Comparison of ENCODE assay signal across 22 cellular contexts in the genomic region with DNA sequence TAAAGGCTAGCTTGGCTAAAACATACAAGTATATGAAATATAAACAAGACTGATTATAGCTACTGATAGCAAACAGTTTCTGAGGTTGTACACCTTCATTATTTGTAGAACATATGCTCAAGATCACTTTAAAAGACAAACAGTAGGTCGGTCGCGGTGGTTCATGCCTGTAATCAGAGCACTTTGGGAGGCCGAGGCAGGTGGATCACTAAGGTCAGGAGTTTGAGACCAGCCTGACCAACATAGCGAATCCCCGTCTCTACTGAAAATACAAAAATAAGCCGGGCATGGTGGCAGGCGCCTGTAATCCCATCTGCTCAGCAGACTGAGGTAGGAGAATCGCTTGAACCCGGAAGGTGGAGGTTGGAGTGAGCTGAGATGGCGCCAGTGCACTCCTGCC.
DNase-seq lines count a peak whose midpoint lies in the region; ATAC-seq, FAIRE-seq and TF ChIP-seq lines count a peak whose summit lies in the region.
"Had no signal": no experiment of that assay in that cellular context is flagged by ENCODE, and none has a peak within 500 bp of the region (broad histone marks: within the 10 kb centered on the region; RNA-seq: fewer than 3 reads in every experiment).

No MANE protein-coding gene starts in this region.

- H3K4me1 ChIP-seq in HAP-1 = peaks cover 8% of the 10 kb centered on the region; the same call in 1 of the 2 replicates
- H3K4me1 ChIP-seq: BLaER1, Caco-2 had no signal

- peak overlapping the region; percentile 93 for H3K27ac ChIP-seq in VCaP
- H3K27ac ChIP-seq: BLaER1, C4-2B had no signal

- H3K27ac Mint-ChIP-seq in activated T-cell treated with anti-CD3 and anti-CD28 coated beads, Interleukin-2, amount 50 U/mL, for 72 hours = peak overlapping the region; percentile 78
- peak overlapping the region; percentile 29 for H3K27ac Mint-ChIP-seq in stimulated activated effector memory CD8-positive, alpha-beta T cell treated with anti-CD3 and anti-CD28 coated beads, Interleukin-12 subunit alpha, Interleukin-12 subunit beta, amount 100 ng/mL, for 72 hours
- H3K27ac Mint-ChIP-seq: B cell; CD8-positive, alpha-beta T cell had no signal

- DNase-seq in activated T-cell treated with anti-CD3 and anti-CD28 coated beads, Interleukin-2, amount 50 U/mL, for 72 hours = no peak
- DNase-seq in activated T-cell treated with anti-CD3 and anti-CD28 coated beads, Interleukin-2, amount 50 U/mL, for 1 hour = no peak
- DNase-seq in H54 (ENCODE audit: insufficient read length, low spot score) = no peak
- no peak for DNase-seq in stimulated activated effector memory CD8-positive, alpha-beta T cell treated with anti-CD3 and anti-CD28 coated beads, Interleukin-12 subunit alpha, Interleukin-12 subunit beta, amount 100 ng/mL, for 72 hours (ENCODE audit: low spot score in 2 of 2)
- DNase-seq in HAP-1 (ENCODE audit: low spot score in 2 of 2) = no peak
- no peak for DNase-seq in GM20000 (ENCODE audit: low spot score)
- DNase-seq: Caco-2; CD4-positive, CD25-positive, alpha-beta regulatory T cell; CD8-positive, alpha-beta T cell; DMS153; DND-41; GDM1; GOT3; H7 had no signal

- no peak for ATAC-seq in activated T-cell treated with anti-CD3 and anti-CD28 coated beads, Interleukin-2, amount 50 U/mL, for 72 hours (replicated peaks in 1 of 2)
- no peak for ATAC-seq in stimulated activated effector memory CD8-positive, alpha-beta T cell treated with anti-CD3 and anti-CD28 coated beads, Interleukin-12 subunit alpha, Interleukin-12 subunit beta, amount 100 ng/mL, for 72 hours
- no peak for ATAC-seq in GM18520 (IDR thresholded peaks at IDR 0.05; ENCODE audit: unreplicated experiment)
- ATAC-seq: CD8-positive, alpha-beta T cell; GM12878; HCT116 had no signal

- no peak overlapping the region for H3K4me3 ChIP-seq in HAP-1
- H3K4me3 ChIP-seq: BLaER1, GM12878 had no signal

- H3K36me3 ChIP-seq in HAP-1 (replicated peaks) = peaks cover 69% of the 10 kb centered on the region

- in situ Hi-C loops in HAP-1 (cut with MboI; ENCODE audit: low sequenced_read_pairs) = loop anchor here (25.0 kb wide), 1 partner anchor 461 kb away; no protein-coding TSS in a partner anchor

- TF ChIP-seq POLR2A in H54 (IDR thresholded peaks at IDR 0.05; ENCODE audit: low read depth, low read length) = no peak

- no peaks in the 10 kb centered on the region for H3K9me3 Mint-ChIP-seq in activated T-cell treated with anti-CD3 and anti-CD28 coated beads, Interleukin-2, amount 50 U/mL, for 72 hours
- no peaks in the 10 kb centered on the region for H3K9me3 Mint-ChIP-seq in stimulated activated effector memory CD8-positive, alpha-beta T cell treated with anti-CD3 and anti-CD28 coated beads, Interleukin-12 subunit alpha, Interleukin-12 subunit beta, amount 100 ng/mL, for 72 hours
- H3K9me3 Mint-ChIP-seq: CD4-positive, CD25-positive, alpha-beta regulatory T cell; CD8-positive, alpha-beta T cell had no signal

- peak; percentile 15 for FAIRE-seq in H54 (lab: Jason Lieb, UNC)
- FAIRE-seq: A204.1, GM12878 had no signal

- no peaks in the 10 kb centered on the region for H3K27me3 Mint-ChIP-seq in activated T-cell treated with anti-CD3 and anti-CD28 coated beads, Interleukin-2, amount 50 U/mL, for 72 hours (ENCODE audit: low read depth)
- H3K27me3 Mint-ChIP-seq: B cell; CD4-positive, CD25-positive, alpha-beta regulatory T cell had no signal

- peaks cover 7 to 20% of the 10 kb centered on the region in 2 donors for H3K36me3 Mint-ChIP-seq in activated T-cell treated with anti-CD3 and anti-CD28 coated beads, Interleukin-2, amount 50 U/mL, for 72 hours (ENCODE audit: insufficient read depth in 2 of 2)
- H3K36me3 Mint-ChIP-seq in stimulated activated effector memory CD8-positive, alpha-beta T cell treated with anti-CD3 and anti-CD28 coated beads, Interleukin-12 subunit alpha, Interleukin-12 subunit beta, amount 100 ng/mL, for 72 hours = peaks cover 100% of the 10 kb centered on the region

- H3K4me3 Mint-ChIP-seq in activated T-cell treated with anti-CD3 and anti-CD28 coated beads, Interleukin-2, amount 50 U/mL, for 72 hours = no peak overlapping the region
- no peak overlapping the region for H3K4me3 Mint-ChIP-seq in stimulated activated effector memory CD8-positive, alpha-beta T cell treated with anti-CD3 and anti-CD28 coated beads, Interleukin-12 subunit alpha, Interleukin-12 subunit beta, amount 100 ng/mL, for 72 hours
- H3K4me3 Mint-ChIP-seq: B cell; CD4-positive, CD25-positive, alpha-beta regulatory T cell; CD8-positive, alpha-beta T cell had no signal

- TF ChIP-seq CTCF in VCaP (conservative IDR thresholded peaks at IDR 0.05) (no peak), GM20000 (IDR thresholded peaks at IDR 0.05; ENCODE audit: extremely low read depth, missing control alignments) (no peak)

- no peaks in the 10 kb centered on the region for H3K9me3 ChIP-seq in HAP-1
- H3K9me3 ChIP-seq: BLaER1, Caco-2 had no signal

- no peaks in the 10 kb centered on the region for H3K4me1 Mint-ChIP-seq in activated T-cell treated with anti-CD3 and anti-CD28 coated beads, Interleukin-2, amount 50 U/mL, for 72 hours (ENCODE audit: low read depth)
- H3K4me1 Mint-ChIP-seq in stimulated activated effector memory CD8-positive, alpha-beta T cell treated with anti-CD3 and anti-CD28 coated beads, Interleukin-12 subunit alpha, Interleukin-12 subunit beta, amount 100 ng/mL, for 72 hours = no peaks in the 10 kb centered on the region
- H3K4me1 Mint-ChIP-seq: B cell had no signal

- no peaks in the 10 kb centered on the region for H3K27me3 ChIP-seq in HAP-1 (ENCODE audit: low read depth)
- H3K27me3 ChIP-seq: BLaER1 had no signal
